ENCODE assay signal across 10 cellular contexts in the genomic region with DNA sequence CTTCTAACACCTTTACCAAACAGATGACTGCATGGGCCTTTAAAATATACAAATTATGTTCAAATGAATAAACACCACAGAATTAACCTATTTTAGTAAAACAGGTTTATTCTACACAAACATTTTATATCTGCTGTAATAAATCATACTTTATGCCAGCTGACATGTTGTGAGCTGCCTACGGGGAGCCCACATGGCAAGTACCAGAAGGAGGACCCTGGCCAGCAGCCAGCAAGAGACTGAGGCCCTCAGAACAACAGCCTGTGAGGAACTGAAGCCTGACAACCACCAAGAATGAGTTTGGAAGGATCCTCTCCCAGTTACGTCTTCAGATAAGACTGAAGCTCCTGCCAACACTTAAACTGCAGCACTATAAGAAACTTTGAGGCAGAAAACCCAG.
DNase-seq lines count a peak whose midpoint lies in the region; ATAC-seq and TF ChIP-seq lines count a peak whose summit lies in the region.
"Had no signal": no experiment of that assay in that cellular context is flagged by ENCODE, and none has a peak within 500 bp of the region (broad histone marks: within the 10 kb centered on the region; RNA-seq: fewer than 3 reads in every experiment).

No MANE protein-coding gene starts in this region.

- no peak overlapping the region for H3K27ac ChIP-seq in vagina
- H3K27ac ChIP-seq: BLaER1 had no signal

- TF ChIP-seq CTCF in brain (conservative IDR thresholded peaks at IDR 0.05) = no peak
- TF ChIP-seq CTCF in vagina (IDR thresholded peaks at IDR 0.05) = no peak

- DNase-seq in Ammon's horn (ENCODE audit: low spot score) (peak; percentile 67), NCI-H2029 treated with DMSO at 0.1 percent for 48 hours (lab: John Stamatoyannopoulos, UW) (peak; percentile 26), medulla oblongata (ENCODE audit: extremely low spot score) (peak; percentile 42), vagina (ENCODE audit: extremely low spot score in 2 of 2) (no peak)
- DNase-seq in activated naive CD4-positive, alpha-beta T cell treated with anti-CD3 and anti-CD28 coated beads, Interleukin-2, amount 50 U/mL, for 16 hours = no peak
- DNase-seq: NCI-H1092 had no signal

- no peaks in the 10 kb centered on the region for H3K27me3 Mint-ChIP-seq in brain

- no peak for ATAC-seq in GM21381 (IDR thresholded peaks at IDR 0.05; ENCODE audit: unreplicated experiment)
- ATAC-seq in GM21786 (IDR thresholded peaks at IDR 0.05; ENCODE audit: unreplicated experiment) = no peak

- H3K4me3 ChIP-seq in vagina = no peak overlapping the region
- H3K4me3 ChIP-seq: BLaER1 had no signal

- peaks cover 0 to 5% (median 1%) of the 10 kb centered on the region in 5 experiments for H3K9me3 Mint-ChIP-seq in brain

- H3K4me1 Mint-ChIP-seq in brain = peaks cover 44% of the 10 kb centered on the region

- no peaks in the 10 kb centered on the region for H3K36me3 ChIP-seq in vagina
- H3K36me3 ChIP-seq: BLaER1 had no signal

- H3K4me3 Mint-ChIP-seq in brain = peak overlapping the region in 3 of 5 experiments; percentile 12 to 47 (median 36)

- TF ChIP-seq POLR2A in vagina (IDR thresholded peaks at IDR 0.05) = no peak

- peak overlapping the region; percentile 7 to 91 (median 53) for H3K27ac Mint-ChIP-seq in brain

- peaks cover 8% of the 10 kb centered on the region for H3K4me1 ChIP-seq in vagina
- H3K4me1 ChIP-seq: BLaER1 had no signal

- intact Hi-C loops in vagina (cut with DNase I) = no loop called here

- no peaks in the 10 kb centered on the region for H3K27me3 ChIP-seq in vagina
- H3K27me3 ChIP-seq: BLaER1 had no signal

- no peaks in the 10 kb centered on the region for H3K36me3 Mint-ChIP-seq in brain

- H3K9me3 ChIP-seq in vagina = no peaks in the 10 kb centered on the region
- H3K9me3 ChIP-seq: BLaER1 had no signal

Comparison
In these comparisons a context has a peak if more than half of its experiments do, and no peak if none do; other contexts are left out.
1. DNase-seq: peak in Ammon's horn (single experiment), NCI-H2029 treated with DMSO at 0.1 percent for 48 hours (single experiment) and medulla oblongata (single experiment); none in activated naive CD4-positive, alpha-beta T cell treated with anti-CD3 and anti-CD28 coated beads, Interleukin-2, amount 50 U/mL, for 16 hours (single experiment) and vagina (0 of 2).